ENCODE assay signal across 13 cellular contexts in the genomic region with DNA sequence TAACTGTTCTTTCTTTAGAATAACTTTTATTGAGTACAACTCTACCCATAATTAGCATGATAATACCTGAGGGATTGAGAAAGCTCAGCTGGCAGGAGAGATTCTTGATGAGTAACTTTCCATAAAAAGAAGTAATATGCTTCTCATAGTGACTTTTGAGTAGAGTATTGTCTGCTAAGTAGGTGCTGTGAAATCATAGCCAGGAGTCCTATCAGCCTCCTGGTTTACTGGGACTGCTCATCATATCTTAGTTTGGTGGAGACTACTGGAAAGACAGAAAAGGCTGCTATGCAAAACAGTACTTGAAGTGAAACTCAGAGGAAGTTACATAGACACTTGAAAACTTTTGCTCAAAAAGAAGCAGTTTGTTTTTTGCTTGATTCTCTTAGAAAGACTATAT.
DNase-seq lines count a peak whose midpoint lies in the region; ATAC-seq and TF ChIP-seq lines count a peak whose summit lies in the region.
"Had no signal": no experiment of that assay in that cellular context is flagged by ENCODE, and none has a peak within 500 bp of the region (broad histone marks: within the 10 kb centered on the region; RNA-seq: fewer than 3 reads in every experiment).

No MANE protein-coding gene starts in this region.

- H3K27ac ChIP-seq in A673 (ENCODE audit: low read depth, low read length, poor library complexity, severe bottlenecking): no peak overlapping the region
- no peak overlapping the region for H3K27ac ChIP-seq in ovary

- peak overlapping the region in 2 of 3 donors; percentile 2 to 80 for H3K27ac Mint-ChIP-seq in IgD-negative memory B cell
- H3K27ac Mint-ChIP-seq: activated T-cell treated with anti-CD3 and anti-CD28 coated beads, Interleukin-2, amount 50 U/mL, for 72 hours had no signal

- H3K9me3 Mint-ChIP-seq in IgD-negative memory B cell: no peaks in the 10 kb centered on the region
- H3K9me3 Mint-ChIP-seq: activated T-cell treated with anti-CD3 and anti-CD28 coated beads, Interleukin-2, amount 50 U/mL, for 72 hours had no signal

- H3K27me3 Mint-ChIP-seq in IgD-negative memory B cell: no peaks in the 10 kb centered on the region

- peak; percentile 9 for DNase-seq in A673 (ENCODE audit: low spot score)
- DNase-seq in activated CD8-positive, alpha-beta memory T cell treated with anti-CD3 and anti-CD28 coated beads for 24 hours: no peak
- DNase-seq in SW 1271 (lab: John Stamatoyannopoulos, UW): no peak
- no peak for DNase-seq in ovary
- no peak for DNase-seq in NCI-H510A treated with DMSO at 0.1 percent for 48 hours (lab: John Stamatoyannopoulos, UW)
- DNase-seq: 8988T; activated T-cell treated with anti-CD3 and anti-CD28 coated beads, Interleukin-2, amount 50 U/mL, for 72 hours; mesenchymal stem cell; SHP77; stimulated activated CD4-positive, alpha-beta T cell treated with anti-CD3 and anti-CD28 coated beads, Interleukin-4, amount 100 ng/mL, for 4 hours had no signal

- no peak overlapping the region for H3K4me3 ChIP-seq in A673 (ENCODE audit: low read depth, low read length, poor library complexity, severe bottlenecking)
- no peak overlapping the region for H3K4me3 ChIP-seq in ovary

- no peak for TF ChIP-seq POLR2A in ovary (IDR thresholded peaks at IDR 0.05)

- TF ChIP-seq CTCF in A673 (conservative IDR thresholded peaks at IDR 0.05; ENCODE audit: low read depth, low read length) (no peak), ovary (IDR thresholded peaks at IDR 0.05) (no peak)

- H3K4me1 ChIP-seq in A673 (ENCODE audit: insufficient read depth, low read length, poor library complexity, severe bottlenecking) (peaks cover 12% of the 10 kb centered on the region), ovary (ENCODE audit: insufficient read depth) (no peaks in the 10 kb centered on the region)

- H3K36me3 ChIP-seq in A673 (ENCODE audit: insufficient read depth, low read length, poor library complexity, severe bottlenecking) (no peaks in the 10 kb centered on the region), ovary (no peaks in the 10 kb centered on the region)

- H3K9me3 ChIP-seq in A673 (ENCODE audit: low read depth, low read length, poor library complexity, severe bottlenecking): no peaks in the 10 kb centered on the region
- no peaks in the 10 kb centered on the region for H3K9me3 ChIP-seq in ovary

- TF ChIP-seq EP300 in ovary (IDR thresholded peaks at IDR 0.05): no peak

- POLR2A ChIA-PET in A673 (lab: Charles Lee; ENCODE audit: low non-redundant PET): no interaction called here

- CTCF ChIA-PET in A673 (lab: Charles Lee): no interaction called here

- BruUV-seq in A673 (replicated peaks; lab: Mats Ljungman, UMichigan): no TSS peak

- no peaks in the 10 kb centered on the region for H3K36me3 Mint-ChIP-seq in IgD-negative memory B cell

- H3K4me3 Mint-ChIP-seq in IgD-negative memory B cell: peak overlapping the region in 3 of 4 donors; percentile 1 to 25 (median 1)
- H3K4me3 Mint-ChIP-seq: activated T-cell treated with anti-CD3 and anti-CD28 coated beads, Interleukin-2, amount 50 U/mL, for 72 hours had no signal

- peak; percentile 64 for ATAC-seq in GM19035 (IDR thresholded peaks at IDR 0.05; ENCODE audit: unreplicated experiment)
- ATAC-seq in HG02588 (IDR thresholded peaks at IDR 0.05; ENCODE audit: unreplicated experiment): peak; percentile 80
- ATAC-seq: activated T-cell treated with anti-CD3 and anti-CD28 coated beads, Interleukin-2, amount 50 U/mL, for 72 hours had no signal

- peaks cover 16 to 29% (median 24%) of the 10 kb centered on the region in 3 donors for H3K4me1 Mint-ChIP-seq in IgD-negative memory B cell

- no peaks in the 10 kb centered on the region for H3K27me3 ChIP-seq in A673 (replicated peaks; ENCODE audit: insufficient read depth, low read depth, low read length, poor library complexity)
- H3K27me3 ChIP-seq in ovary: no peaks in the 10 kb centered on the region

- intact Hi-C loops in A673 (cut with micrococcal nuclease; ENCODE audit: unreplicated experiment): no loop called here
- intact Hi-C loops in ovary (cut with DNase I): no loop called here
